ENCODE assay signal across 21 cellular contexts in the genomic region with DNA sequence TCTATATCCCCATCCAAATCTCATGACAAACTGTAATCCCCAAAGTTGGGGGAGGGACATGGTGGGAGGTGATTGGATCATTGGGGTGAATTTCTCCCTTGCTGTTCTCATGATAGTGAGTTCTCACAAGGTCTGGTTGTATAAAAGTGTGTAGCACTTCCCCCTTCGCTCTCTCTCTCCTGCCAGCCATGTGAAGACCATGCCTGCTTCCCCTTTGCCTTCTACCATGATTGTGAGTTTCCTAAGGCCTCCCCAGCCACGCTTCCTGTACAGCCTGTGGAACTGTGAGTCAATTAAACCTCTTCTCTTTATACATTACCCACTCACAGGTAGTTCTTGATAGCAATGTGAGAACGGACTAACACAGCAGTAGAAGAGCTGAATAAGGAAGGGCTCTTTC.
"Had no signal": no experiment of that assay in that cellular context is flagged by ENCODE, and none has a peak within 500 bp of the region (broad histone marks: within the 10 kb centered on the region; RNA-seq: fewer than 3 reads in every experiment).

No MANE protein-coding gene starts in this region.

- H3K27ac Mint-ChIP-seq: activated CD4-positive, alpha-beta T cell treated with anti-CD3 and anti-CD28 coated beads, Interleukin-2, amount 10 ng/mL, durations not matched to agents 7 days and 5 days; activated naive CD8-positive, alpha-beta T cell treated with anti-CD3 and anti-CD28 coated beads for 36 hours; activated T-helper 17 cell treated with anti-CD3 and anti-CD28 coated beads, Interleukin-2, amount 50 U/mL, for 72 hours; effector memory CD8-positive, alpha-beta T cell; natural killer cell treated with Interleukin-12 subunit alpha and Interleukin-12 subunit beta and Interleukin-15 and Interleukin-18, amount 100 ng/mL, for 72 hours; stimulated activated memory B cell treated with anti-CD40 and anti-IgM and Interleukin-4, amounts not matched to agents 10 μg/mL and 1 μg/mL and 100 μg/mL, for 72 hours had no signal

- H3K36me3 Mint-ChIP-seq: activated naive CD8-positive, alpha-beta T cell treated with anti-CD3 and anti-CD28 coated beads for 36 hours; natural killer cell treated with Interleukin-12 subunit alpha and Interleukin-12 subunit beta and Interleukin-15 and Interleukin-18, amount 100 ng/mL, for 72 hours; stimulated activated memory B cell treated with anti-CD40 and anti-IgM and Interleukin-4, amounts not matched to agents 10 μg/mL and 1 μg/mL and 100 μg/mL, for 72 hours had no signal

- H3K9me3 Mint-ChIP-seq: activated CD4-positive, alpha-beta T cell treated with anti-CD3 and anti-CD28 coated beads, Interleukin-2, amount 10 ng/mL, durations not matched to agents 7 days and 5 days; activated naive CD8-positive, alpha-beta T cell treated with anti-CD3 and anti-CD28 coated beads for 36 hours; activated T-helper 17 cell treated with anti-CD3 and anti-CD28 coated beads, Interleukin-2, amount 50 U/mL, for 72 hours; effector memory CD8-positive, alpha-beta T cell; natural killer cell treated with Interleukin-12 subunit alpha and Interleukin-12 subunit beta and Interleukin-15 and Interleukin-18, amount 100 ng/mL, for 72 hours; stimulated activated memory B cell treated with anti-CD40 and anti-IgM and Interleukin-4, amounts not matched to agents 10 μg/mL and 1 μg/mL and 100 μg/mL, for 72 hours had no signal

- H3K27me3 ChIP-seq: spleen, upper lobe of left lung had no signal

- H3K27ac ChIP-seq: spleen, upper lobe of left lung had no signal

- ATAC-seq: activated CD4-positive, CD25-positive, alpha-beta regulatory T cell treated with anti-CD3 and anti-CD28 coated beads, Interleukin-2, amount 50 U/mL, for 24 hours; activated T-helper 17 cell treated with anti-CD3 and anti-CD28 coated beads, Interleukin-2, amount 50 U/mL, for 72 hours; effector memory CD8-positive, alpha-beta T cell; natural killer cell treated with Interleukin-12 subunit alpha and Interleukin-12 subunit beta and Interleukin-15 and Interleukin-18, amount 100 ng/mL, for 72 hours; stimulated activated memory B cell treated with anti-CD40 and anti-IgM and Interleukin-4, amounts not matched to agents 10 μg/mL and 1 μg/mL and 100 μg/mL, for 72 hours had no signal

- H3K4me1 Mint-ChIP-seq: activated CD4-positive, alpha-beta T cell treated with anti-CD3 and anti-CD28 coated beads, Interleukin-2, amount 10 ng/mL, durations not matched to agents 7 days and 5 days; activated naive CD8-positive, alpha-beta T cell treated with anti-CD3 and anti-CD28 coated beads for 36 hours; activated T-helper 17 cell treated with anti-CD3 and anti-CD28 coated beads, Interleukin-2, amount 50 U/mL, for 72 hours; stimulated activated memory B cell treated with anti-CD40 and anti-IgM and Interleukin-4, amounts not matched to agents 10 μg/mL and 1 μg/mL and 100 μg/mL, for 72 hours had no signal

- H3K4me1 ChIP-seq: spleen, upper lobe of left lung had no signal

- H3K36me3 ChIP-seq: spleen, thoracic aorta, upper lobe of left lung had no signal

- DNase-seq: activated CD4-positive, alpha-beta T cell treated with anti-CD3 and anti-CD28 coated beads, Interleukin-2, amount 10 ng/mL, durations not matched to agents 7 days and 5 days; activated naive CD4-positive, alpha-beta T cell; activated naive CD8-positive, alpha-beta T cell treated with anti-CD3 and anti-CD28 coated beads for 36 hours; activated T-cell treated with anti-CD3 and anti-CD28 coated beads, Interleukin-2, amount 50 U/mL, for 1 hour; amniotic stem cell; dermis blood vessel endothelial cell; effector memory CD8-positive, alpha-beta T cell; foreskin fibroblast; glutamatergic neuron; hippocampal formation; spleen; stimulated activated CD4-positive, alpha-beta T cell treated with anti-CD3 and anti-CD28 coated beads, Interleukin-4, amount 100 ng/mL, for 4 hours; T-helper 1 cell; T-helper 9 cell; upper lobe of left lung had no signal

- H3K9me3 ChIP-seq: spleen, thoracic aorta, upper lobe of left lung had no signal

- H3K4me3 Mint-ChIP-seq: activated CD4-positive, alpha-beta T cell treated with anti-CD3 and anti-CD28 coated beads, Interleukin-2, amount 10 ng/mL, durations not matched to agents 7 days and 5 days; activated naive CD8-positive, alpha-beta T cell treated with anti-CD3 and anti-CD28 coated beads for 36 hours; activated T-helper 17 cell treated with anti-CD3 and anti-CD28 coated beads, Interleukin-2, amount 50 U/mL, for 72 hours; effector memory CD8-positive, alpha-beta T cell; natural killer cell treated with Interleukin-12 subunit alpha and Interleukin-12 subunit beta and Interleukin-15 and Interleukin-18, amount 100 ng/mL, for 72 hours; stimulated activated memory B cell treated with anti-CD40 and anti-IgM and Interleukin-4, amounts not matched to agents 10 μg/mL and 1 μg/mL and 100 μg/mL, for 72 hours had no signal

- H3K4me3 ChIP-seq: lung, spleen, thoracic aorta, upper lobe of left lung had no signal

- H3K27me3 Mint-ChIP-seq: activated CD4-positive, alpha-beta T cell treated with anti-CD3 and anti-CD28 coated beads, Interleukin-2, amount 10 ng/mL, durations not matched to agents 7 days and 5 days had no signal
